Comparison of ENCODE assay signal across 1 cellular context in the genomic region with DNA sequence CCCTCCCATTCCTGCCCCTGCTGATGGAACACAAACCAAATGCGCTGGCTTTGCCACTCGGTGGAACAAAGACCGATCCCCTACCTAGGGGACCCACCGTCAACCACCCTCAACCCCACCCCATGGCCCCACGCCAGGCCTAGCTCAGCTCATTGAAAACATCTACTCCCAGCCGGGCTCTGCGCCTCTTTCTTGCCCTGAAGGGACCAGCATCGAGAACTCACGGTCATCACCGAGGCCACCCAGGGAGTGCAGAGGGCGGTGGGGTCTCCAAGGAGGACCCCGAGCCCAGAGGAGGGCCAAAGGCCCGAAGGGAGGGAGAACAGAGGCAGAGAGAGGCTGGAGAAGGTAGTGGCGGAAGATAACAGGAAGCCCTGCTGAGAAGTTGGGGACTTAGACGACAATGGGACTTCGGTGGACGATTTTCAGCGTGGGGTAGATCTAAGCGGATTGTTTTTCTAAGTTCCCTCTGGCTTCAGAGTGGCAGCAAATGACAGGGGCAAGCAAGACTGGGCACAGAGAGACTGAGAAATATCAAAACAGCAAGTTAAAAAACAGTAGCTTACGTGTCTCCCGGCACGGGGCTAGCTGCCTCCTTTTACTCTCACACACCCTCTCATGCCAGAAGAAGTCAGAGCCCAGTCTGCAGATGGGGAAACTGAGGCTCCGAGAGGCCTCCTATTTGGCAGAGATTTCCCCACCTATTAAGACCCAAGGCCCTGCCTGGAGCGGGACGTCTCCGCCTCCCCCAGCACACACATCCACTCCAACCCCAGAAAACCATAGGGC.
A peak's percentile ranks its signal among the peaks of the same experiment; 100 is the strongest.
TF ChIP-seq lines count a peak whose summit lies in the region.

No MANE protein-coding gene starts in this region.

TF ChIP-seq in H1, 55 proteins besides CTCF, POLR2A, EP300 and RAD21:
- TF ChIP-seq POU5F1 (IDR thresholded peaks at IDR 0.05; ENCODE audit: low read depth, low read length) (no peak), ASH2L (IDR thresholded peaks at IDR 0.05; ENCODE audit: low read length) (peak; percentile 32), ZNF274 (IDR thresholded peaks at IDR 0.05; ENCODE audit: borderline replicate concordance, extremely low read depth, low read length) (no peak), SIN3A (conservative IDR thresholded peaks at IDR 0.05 in 1 of 2, IDR thresholded peaks at IDR 0.05 in 1 of 2; ENCODE audit: low read depth in 1 of 2, low read length in 2 of 2) (peak in 1 of 2 experiments; percentile 25; a peak in 1 of 4 replicates), KDM5A (IDR thresholded peaks at IDR 0.05; ENCODE audit: low read length) (no peak), MAFK (IDR thresholded peaks at IDR 0.05; ENCODE audit: low read depth, low read length) (no peak), FOSL1 (IDR thresholded peaks at IDR 0.05; ENCODE audit: insufficient read depth, low read depth, low read length) (no peak), TAF1 (IDR thresholded peaks at IDR 0.05; ENCODE audit: low read depth, low read length) (no peak), CBX8 (IDR thresholded peaks at IDR 0.05; ENCODE audit: borderline replicate concordance, low read depth, low read length) (no peak)
TF ChIP-seq in H1: peak in this region for 2.
